Comparison of ENCODE assay signal across 1 cellular context in genomic region chr12:33533527-33533926, GRCh38.
TF ChIP-seq lines count a peak whose summit lies in the region.

No MANE protein-coding gene starts in this region.

TF ChIP-seq in HEK293, 187 proteins besides CTCF, POLR2A, EP300 and RAD21 (continued from another document):
- TF ChIP-seq ZNF26 (tag by site-specific recombination; IDR thresholded peaks at IDR 0.05) (no peak), ZNF16 (tag by site-specific recombination; IDR thresholded peaks at IDR 0.05; ENCODE audit: low read depth) (no peak), ZNF629 (tag by site-specific recombination; IDR thresholded peaks at IDR 0.05) (no peak), ZNF354C (tag by site-specific recombination; IDR thresholded peaks at IDR 0.05; ENCODE audit: borderline replicate concordance, low read depth) (0 out of 2 replicates have a peak, but pooled peaks have one; percentile 50), ZNF37A (tag by site-specific recombination; IDR thresholded peaks at IDR 0.05) (no peak), ZNF274 (IDR thresholded peaks at IDR 0.05; ENCODE audit: low read length) (no peak), ZNF274 (tag by site-specific recombination; IDR thresholded peaks at IDR 0.05; ENCODE audit: borderline replicate concordance) (no peak), KLF7 (tag by site-specific recombination; IDR thresholded peaks at IDR 0.05; ENCODE audit: borderline replicate concordance) (no peak), ZNF692 (tag by site-specific recombination; IDR thresholded peaks at IDR 0.05) (no peak)
TF ChIP-seq in HEK293: peak in this region for 11.
